10 cellular contexts compared by ENCODE assay signal in genomic region chr1:150695561-150695960, GRCh38. TPM values are rescaled to one million over a fixed set of nuclear protein-coding genes. Genes with fewer than 3 reads are reported as not detected.
DNase-seq lines count a peak whose midpoint lies in the region; ATAC-seq, FAIRE-seq and TF ChIP-seq lines count a peak whose summit lies in the region.
"Had no signal": no experiment of that assay in that cellular context is flagged by ENCODE, and none has a peak within 500 bp of the region (broad histone marks: within the 10 kb centered on the region; RNA-seq: fewer than 3 reads in every experiment).

No MANE protein-coding gene starts in this region.

- no peaks in the 10 kb centered on the region for H3K9me3 Mint-ChIP-seq in activated CD4-positive, alpha-beta memory T cell treated with anti-CD3 and anti-CD28 coated beads for 36 hours
- no peaks in the 10 kb centered on the region for H3K9me3 Mint-ChIP-seq in activated CD4-positive, alpha-beta memory T cell treated with anti-CD3 and anti-CD28 coated beads, Interleukin-2, amount 10 ng/mL, durations not matched to agents 7 days and 5 days

- POLR2A ChIA-PET in activated CD4-positive, alpha-beta memory T cell treated with anti-CD3 and anti-CD28 coated beads for 36 hours (lab: Charles Lee): no interaction called here
- POLR2A ChIA-PET in activated CD4-positive, alpha-beta memory T cell treated with anti-CD3 and anti-CD28 coated beads, Interleukin-2, amount 10 ng/mL, durations not matched to agents 7 days and 5 days (lab: Charles Lee): interaction anchor here (2.6 kb wide), 1 partner anchor 66 kb away, joined by 18 read pairs; the partner anchor contains the start of gene ENSA

- H3K27me3 Mint-ChIP-seq in activated CD4-positive, alpha-beta memory T cell treated with anti-CD3 and anti-CD28 coated beads for 36 hours: no peaks in the 10 kb centered on the region
- peaks cover 3% of the 10 kb centered on the region for H3K27me3 Mint-ChIP-seq in activated CD4-positive, alpha-beta memory T cell treated with anti-CD3 and anti-CD28 coated beads, Interleukin-2, amount 10 ng/mL, durations not matched to agents 7 days and 5 days

- H3K4me3 ChIP-seq in RWPE2 (ENCODE audit: severe bottlenecking) (peak overlapping the region; percentile 72), small intestine (ENCODE audit: low read depth in 1 of 2, low read length in 2 of 2) (no peak overlapping the region)

- H3K36me3 ChIP-seq in RWPE2 (ENCODE audit: low read depth): peaks cover 48% of the 10 kb centered on the region
- H3K36me3 ChIP-seq in small intestine (ENCODE audit: control insufficient read depth in 2 of 2, insufficient read depth in 2 of 2, low read length in 2 of 2): peaks cover 3 to 9% of the 10 kb centered on the region in 2 donors

- H3K4me1 ChIP-seq in RWPE2 (ENCODE audit: insufficient read depth, poor library complexity, severe bottlenecking) (peaks cover 19% of the 10 kb centered on the region), small intestine (ENCODE audit: control insufficient read depth in 2 of 2, insufficient read depth in 1 of 2, low read depth in 1 of 2, low read length in 1 of 2) (no peaks in the 10 kb centered on the region)

- peaks cover 13% of the 10 kb centered on the region for H3K36me3 Mint-ChIP-seq in activated CD4-positive, alpha-beta memory T cell treated with anti-CD3 and anti-CD28 coated beads for 36 hours
- H3K36me3 Mint-ChIP-seq in activated CD4-positive, alpha-beta memory T cell treated with anti-CD3 and anti-CD28 coated beads, Interleukin-2, amount 10 ng/mL, durations not matched to agents 7 days and 5 days (ENCODE audit: low read depth): peaks cover 24% of the 10 kb centered on the region

- H3K27ac ChIP-seq in RWPE2 (ENCODE audit: poor library complexity, severe bottlenecking) (peak overlapping the region; percentile 27), small intestine (ENCODE audit: low read depth in 1 of 2, low read length in 1 of 2) (no peak overlapping the region)

- H3K27ac Mint-ChIP-seq in activated CD4-positive, alpha-beta memory T cell treated with anti-CD3 and anti-CD28 coated beads for 36 hours: peak overlapping the region; percentile 38
- no peak overlapping the region for H3K27ac Mint-ChIP-seq in activated CD4-positive, alpha-beta memory T cell treated with anti-CD3 and anti-CD28 coated beads, Interleukin-2, amount 10 ng/mL, durations not matched to agents 7 days and 5 days

- CTCF ChIA-PET in activated CD4-positive, alpha-beta memory T cell treated with anti-CD3 and anti-CD28 coated beads for 36 hours (lab: Charles Lee): no interaction called here
- CTCF ChIA-PET in activated CD4-positive, alpha-beta memory T cell treated with anti-CD3 and anti-CD28 coated beads, Interleukin-2, amount 10 ng/mL, durations not matched to agents 7 days and 5 days (lab: Charles Lee): interaction anchor here (1.8 to 2.4 kb wide), 2 partner anchors 118 to 227 kb away, joined by 7 to 13 read pairs; no protein-coding TSS in a partner anchor

- peaks cover 30% of the 10 kb centered on the region for H3K4me1 Mint-ChIP-seq in activated CD4-positive, alpha-beta memory T cell treated with anti-CD3 and anti-CD28 coated beads for 36 hours (ENCODE audit: low read depth)
- peaks cover 25% of the 10 kb centered on the region for H3K4me1 Mint-ChIP-seq in activated CD4-positive, alpha-beta memory T cell treated with anti-CD3 and anti-CD28 coated beads, Interleukin-2, amount 10 ng/mL, durations not matched to agents 7 days and 5 days

- no peak for DNase-seq in activated CD4-positive, alpha-beta memory T cell treated with anti-CD3 and anti-CD28 coated beads for 36 hours
- no peak for DNase-seq in activated CD4-positive, alpha-beta memory T cell treated with anti-CD3 and anti-CD28 coated beads, Interleukin-2, amount 10 ng/mL, durations not matched to agents 7 days and 5 days
- DNase-seq in RWPE2 (ENCODE audit: low spot score) (no peak), small intestine (peak; percentile 27), medulla oblongata (ENCODE audit: extremely low spot score) (no peak), GM03348 (ENCODE audit: low spot score) (no peak), MV-4-11 (lab: John Stamatoyannopoulos, UW) (no peak)
- DNase-seq: NCI-H146, nucleus accumbens had no signal

- WGBS in small intestine, 3 donors: 28 to 61% (median 47%) methylated on average over 4 of the region's 4 CpGs

- intact Hi-C loops in activated CD4-positive, alpha-beta memory T cell treated with anti-CD3 and anti-CD28 coated beads for 36 hours (cut with micrococcal nuclease): loop anchor here (10.0 kb wide), 1 partner anchor 69 kb away; the partner anchor contains the start of gene CTSS

- H3K9me3 ChIP-seq in RWPE2 (ENCODE audit: severe bottlenecking) (no peaks in the 10 kb centered on the region), small intestine (ENCODE audit: control insufficient read depth, low read depth) (no peaks in the 10 kb centered on the region)

- no peaks in the 10 kb centered on the region for H3K27me3 ChIP-seq in RWPE2 (ENCODE audit: insufficient read depth, poor library complexity, severe bottlenecking)
- no peaks in the 10 kb centered on the region for H3K27me3 ChIP-seq in small intestine (ENCODE audit: control insufficient read depth in 2 of 2, insufficient read depth in 2 of 2, low read length in 2 of 2)

- no peak for TF ChIP-seq CTCF in RWPE2 (IDR thresholded peaks at IDR 0.05; ENCODE audit: poor library complexity, severe bottlenecking)

- no peak for FAIRE-seq in small intestine (lab: Jason Lieb, UNC)

- no peak for ATAC-seq in RWPE2 (ENCODE audit: low read depth)
- peak; percentile 27 for ATAC-seq in esophagus mucosa

- H3K4me3 Mint-ChIP-seq in activated CD4-positive, alpha-beta memory T cell treated with anti-CD3 and anti-CD28 coated beads for 36 hours: peak overlapping the region; percentile 43
- no peak overlapping the region for H3K4me3 Mint-ChIP-seq in activated CD4-positive, alpha-beta memory T cell treated with anti-CD3 and anti-CD28 coated beads, Interleukin-2, amount 10 ng/mL, durations not matched to agents 7 days and 5 days

RNA-seq across cellular contexts. Expression of gene GOLPH3L, which starts 1.4 kb away (rescaled TPM):
- 10 to 100 TPM; 26.1 to 29.1 TPM for total RNA-seq in activated CD4-positive, alpha-beta memory T cell treated with anti-CD3 and anti-CD28 coated beads for 36 hours
- total RNA-seq in activated CD4-positive, alpha-beta memory T cell treated with anti-CD3 and anti-CD28 coated beads, Interleukin-2, amount 10 ng/mL, durations not matched to agents 7 days and 5 days: 10 to 100 TPM; 24.8 to 26.5 TPM
- total RNA-seq in esophagus mucosa: 30.2 TPM
- polyA plus RNA-seq in small intestine: 10 to 100 TPM; 15.4 to 26.2 (median 19.0) TPM

RNA-seq across cellular contexts. Expression of gene HORMAD1, which starts 25.1 kb away (rescaled TPM):
- total RNA-seq in activated CD4-positive, alpha-beta memory T cell treated with anti-CD3 and anti-CD28 coated beads for 36 hours: not detected
- total RNA-seq in activated CD4-positive, alpha-beta memory T cell treated with anti-CD3 and anti-CD28 coated beads, Interleukin-2, amount 10 ng/mL, durations not matched to agents 7 days and 5 days: under 1 TPM in 1 of 2 experiments, not detected in 1; 0.30 TPM
- total RNA-seq in esophagus mucosa: 11.1 TPM
- polyA plus RNA-seq in small intestine: under 1 TPM in 1 of 3 donors, not detected in 2; 0.07 TPM
